ENCODE assay signal across 30 cellular contexts in genomic region chr19:18198374-18198773, GRCh38. TPM values are rescaled to one million over a fixed set of nuclear protein-coding genes. Genes with fewer than 3 reads are reported as not detected.
"Had no signal": no experiment of that assay in that cellular context is flagged by ENCODE, and none has a peak within 500 bp of the region (broad histone marks: within the 10 kb centered on the region; RNA-seq: fewer than 3 reads in every experiment).

No MANE protein-coding gene starts in this region.

- H3K27ac ChIP-seq: coronary artery, dorsolateral prefrontal cortex, left lung, lower lobe of right lung, pancreas, psoas muscle, right atrium auricular region, tibial nerve, WERI-Rb-1 had no signal

- H3K27me3 ChIP-seq: dorsolateral prefrontal cortex, pancreas, right atrium auricular region, tibial nerve had no signal

- DNase-seq: activated CD4-positive, alpha-beta memory T cell treated with anti-CD3 and anti-CD28 coated beads for 36 hours; activated CD4-positive, alpha-beta T cell treated with anti-CD3 and anti-CD28 coated beads, Interleukin-2, amount 10 ng/mL, durations not matched to agents 24 days and 14 days; activated CD4-positive, CD25-positive, alpha-beta regulatory T cell treated with anti-CD3 and anti-CD28 coated beads, Interleukin-2, amount 50 U/mL, for 72 hours; activated CD8-positive, alpha-beta memory T cell treated with anti-CD3 and anti-CD28 coated beads, Interleukin-2, amount 50 U/mL, for 4 hours; activated gamma-delta T cell treated with Interleukin-2 at 50 U/mL for 16 hours; activated T-cell treated with anti-CD3 and anti-CD28 coated beads, Interleukin-2, amount 50 U/mL, for 24 hours; dorsolateral prefrontal cortex; effector memory CD4-positive, alpha-beta T cell; left lung; lower lobe of right lung; mesenchymal stem cell; pancreas; psoas muscle; stimulated activated CD4-positive, alpha-beta T cell treated with anti-CD3 and anti-CD28 coated beads, Interleukin-15, amount 100 ng/mL, for 24 hours; stimulated activated CD4-positive, alpha-beta T cell treated with anti-CD3 and anti-CD28 coated beads, Interleukin-2, amount 100 ng/mL, for 24 hours; stimulated activated naive CD4-positive, alpha-beta T cell treated with Interleukin-2 at 50 U/mL for 16 hours; T-helper 9 cell; WERI-Rb-1 had no signal

- H3K4me3 ChIP-seq: coronary artery, dorsolateral prefrontal cortex, left lung, lower lobe of right lung, pancreas, psoas muscle, right atrium auricular region, tibial nerve had no signal

- H3K9me3 Mint-ChIP-seq: activated CD4-positive, alpha-beta memory T cell treated with anti-CD3 and anti-CD28 coated beads for 36 hours; activated CD4-positive, alpha-beta T cell treated with anti-CD3 and anti-CD28 coated beads, Interleukin-2, amount 10 ng/mL, durations not matched to agents 24 days and 14 days; activated naive CD4-positive, alpha-beta T cell treated with anti-CD3 and anti-CD28 coated beads, Interleukin-2, amount 50 U/mL, for 72 hours; activated T-cell treated with anti-CD3 and anti-CD28 coated beads, Interleukin-2, amount 50 U/mL, for 24 hours; activated T-helper 17 cell treated with anti-CD3 and anti-CD28 coated beads, Interleukin-2, amount 50 U/mL, for 72 hours; natural killer cell treated with Interleukin-12 subunit alpha and Interleukin-12 subunit beta and Interleukin-15 and Interleukin-18, amount 100 ng/mL, for 72 hours; T-helper 1 cell treated with Interleukin-12 subunit alpha and Interleukin-12 subunit beta and Interleukin-4 antibody, amounts not matched to agents 30 μg/mL and 1 μg/mL, for 36 hours had no signal

- H3K9me3 ChIP-seq: left lung, lower lobe of right lung, pancreas, psoas muscle, right atrium auricular region, tibial nerve had no signal

- H3K27me3 Mint-ChIP-seq: activated CD4-positive, alpha-beta memory T cell treated with anti-CD3 and anti-CD28 coated beads for 36 hours; activated CD4-positive, alpha-beta T cell treated with anti-CD3 and anti-CD28 coated beads, Interleukin-2, amount 10 ng/mL, durations not matched to agents 24 days and 14 days; activated T-cell treated with anti-CD3 and anti-CD28 coated beads, Interleukin-2, amount 50 U/mL, for 24 hours; activated T-helper 17 cell treated with anti-CD3 and anti-CD28 coated beads, Interleukin-2, amount 50 U/mL, for 72 hours; natural killer cell treated with Interleukin-12 subunit alpha and Interleukin-12 subunit beta and Interleukin-15 and Interleukin-18, amount 100 ng/mL, for 72 hours had no signal

- ATAC-seq: activated naive CD4-positive, alpha-beta T cell treated with anti-CD3 and anti-CD28 coated beads, Interleukin-2, amount 50 U/mL, for 72 hours; activated T-helper 17 cell treated with anti-CD3 and anti-CD28 coated beads, Interleukin-2, amount 50 U/mL, for 72 hours; left lung; lower lobe of right lung; natural killer cell treated with Interleukin-12 subunit alpha and Interleukin-12 subunit beta and Interleukin-15 and Interleukin-18, amount 100 ng/mL, for 72 hours; pancreas; psoas muscle had no signal

- FAIRE-seq: frontal cortex, islet of Langerhans, pancreas, TTC549 had no signal

- H3K27ac Mint-ChIP-seq: activated CD4-positive, alpha-beta memory T cell treated with anti-CD3 and anti-CD28 coated beads for 36 hours; activated CD4-positive, alpha-beta T cell treated with anti-CD3 and anti-CD28 coated beads, Interleukin-2, amount 10 ng/mL, durations not matched to agents 24 days and 14 days; activated naive CD4-positive, alpha-beta T cell treated with anti-CD3 and anti-CD28 coated beads, Interleukin-2, amount 50 U/mL, for 72 hours; activated T-cell treated with anti-CD3 and anti-CD28 coated beads, Interleukin-2, amount 50 U/mL, for 24 hours; activated T-helper 17 cell treated with anti-CD3 and anti-CD28 coated beads, Interleukin-2, amount 50 U/mL, for 72 hours; natural killer cell treated with Interleukin-12 subunit alpha and Interleukin-12 subunit beta and Interleukin-15 and Interleukin-18, amount 100 ng/mL, for 72 hours; T-helper 1 cell treated with Interleukin-12 subunit alpha and Interleukin-12 subunit beta and Interleukin-4 antibody, amounts not matched to agents 30 μg/mL and 1 μg/mL, for 36 hours had no signal

- H3K36me3 ChIP-seq: pancreas had no signal

- H3K4me3 Mint-ChIP-seq: activated CD4-positive, alpha-beta memory T cell treated with anti-CD3 and anti-CD28 coated beads for 36 hours; activated CD4-positive, alpha-beta T cell treated with anti-CD3 and anti-CD28 coated beads, Interleukin-2, amount 10 ng/mL, durations not matched to agents 24 days and 14 days; activated T-cell treated with anti-CD3 and anti-CD28 coated beads, Interleukin-2, amount 50 U/mL, for 24 hours; activated T-helper 17 cell treated with anti-CD3 and anti-CD28 coated beads, Interleukin-2, amount 50 U/mL, for 72 hours; natural killer cell treated with Interleukin-12 subunit alpha and Interleukin-12 subunit beta and Interleukin-15 and Interleukin-18, amount 100 ng/mL, for 72 hours; T-helper 1 cell treated with Interleukin-12 subunit alpha and Interleukin-12 subunit beta and Interleukin-4 antibody, amounts not matched to agents 30 μg/mL and 1 μg/mL, for 36 hours had no signal

- H3K36me3 Mint-ChIP-seq: natural killer cell treated with Interleukin-12 subunit alpha and Interleukin-12 subunit beta and Interleukin-15 and Interleukin-18, amount 100 ng/mL, for 72 hours had no signal

RNA-seq across cellular contexts. Expression of gene PDE4C, which starts 27.9 kb away (rescaled TPM):
- total RNA-seq: activated CD4-positive, alpha-beta memory T cell treated with anti-CD3 and anti-CD28 coated beads for 36 hours; activated CD8-positive, alpha-beta memory T cell treated with anti-CD3 and anti-CD28 coated beads for 36 hours; mononuclear cell had no signal
